35 cellular contexts compared by ENCODE assay signal in the genomic region with DNA sequence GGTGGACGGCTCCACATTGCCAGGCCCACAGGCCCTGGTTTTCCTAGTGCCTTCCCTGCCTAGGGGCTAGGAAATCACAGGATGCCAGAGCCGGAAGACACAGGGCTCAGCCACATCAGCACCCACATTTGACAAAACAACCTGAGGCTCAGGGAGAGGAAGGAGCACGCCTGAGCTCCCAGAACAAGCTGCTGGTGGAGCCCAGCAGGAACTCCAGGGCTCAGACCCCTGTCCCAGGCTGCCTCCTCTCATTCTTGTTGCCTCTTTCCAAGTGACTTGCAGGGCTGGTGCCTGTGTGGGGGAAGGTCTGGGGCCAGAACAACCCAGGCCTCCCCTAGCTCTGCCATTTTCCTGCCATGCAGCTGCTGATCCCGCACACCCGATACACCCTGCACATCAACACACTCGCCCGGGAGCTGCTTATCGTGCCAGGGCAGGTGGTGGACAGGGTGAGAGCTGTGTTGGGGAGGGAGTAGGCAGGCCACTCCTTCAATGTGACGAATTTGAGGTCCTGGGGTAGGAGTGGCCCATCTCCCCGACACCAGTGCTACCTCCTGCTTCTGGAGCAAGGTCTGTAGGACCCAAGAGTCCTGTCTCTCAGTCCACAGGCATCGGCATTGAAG. TPM values are rescaled to one million over a fixed set of nuclear protein-coding genes. Genes with fewer than 3 reads are reported as not detected.
"Had no signal": no experiment of that assay in that cellular context is flagged by ENCODE, and none has a peak within 500 bp of the region (broad histone marks: within the 10 kb centered on the region; RNA-seq: fewer than 3 reads in every experiment).

No MANE protein-coding gene starts in this region.

- H3K36me3 ChIP-seq: adrenal gland, breast epithelium had no signal

- H3K4me3 ChIP-seq: adrenal gland, body of pancreas, breast epithelium, PC-9 had no signal

- H3K36me3 Mint-ChIP-seq: activated naive CD4-positive, alpha-beta T cell treated with anti-CD3 and anti-CD28 coated beads, Interleukin-2, amount 50 U/mL, for 72 hours had no signal

- H3K27me3 ChIP-seq: body of pancreas, breast epithelium had no signal

- H3K27ac ChIP-seq: adrenal gland, body of pancreas, breast epithelium, KMS-11, PC-9, RWPE1 had no signal

- DNase-seq: activated CD4-positive, alpha-beta T cell treated with anti-CD3 and anti-CD28 coated beads, Interleukin-2, amount 10 ng/mL, durations not matched to agents 7 days and 5 days; activated CD4-positive, alpha-beta T cell treated with anti-CD3 and anti-CD28 coated beads, Interleukin-2, amount 50 U/mL, for 48 hours; activated CD8-positive, alpha-beta T cell treated with anti-CD3 and anti-CD28 coated beads, Interleukin-2, amount 10 ng/mL, durations not matched to agents 7 days and 5 days; activated gamma-delta T cell treated with Interleukin-2 at 50 U/mL for 16 hours; activated naive CD4-positive, alpha-beta T cell treated with anti-CD3 and anti-CD28 coated beads for 36 hours; activated T-cell treated with anti-CD3 and anti-CD28 coated beads, Interleukin-2, amount 50 U/mL, for 24 hours; body of pancreas; MM.1S; MV-4-11; NCI-H1092; NCI-H1436 treated with DMSO at 0.1 percent for 48 hours; NCI-H1694 treated with DMSO at 0.1 percent for 48 hours; NCI-H2029; NCI-H510A; NCI-H526; NCI-H748 treated with DMSO at 0.1 percent for 48 hours; NK-92 treated with Interleukin-12 subunit alpha and Interleukin-12 subunit beta, amount 100 ng/mL, for 24 hours; PC-9; SIG-M5; T-helper 1 cell; T-helper 2 cell; T-helper 9 cell had no signal

- H3K27ac Mint-ChIP-seq: activated CD4-positive, alpha-beta T cell treated with anti-CD3 and anti-CD28 coated beads, Interleukin-2, amount 10 ng/mL, durations not matched to agents 7 days and 5 days; activated CD8-positive, alpha-beta T cell treated with anti-CD3 and anti-CD28 coated beads, Interleukin-2, amount 10 ng/mL, durations not matched to agents 7 days and 5 days; activated naive CD4-positive, alpha-beta T cell treated with anti-CD3 and anti-CD28 coated beads for 36 hours; activated T-cell treated with anti-CD3 and anti-CD28 coated beads, Interleukin-2, amount 50 U/mL, for 24 hours; activated T-helper 2 cell treated with anti-CD3 and anti-CD28 coated beads, Interferon-gamma antibody, Interleukin-2, Interleukin-4, amounts not matched to agents 10 μg/mL and 5 μg/mL and 100 μg/mL, durations not matched to agents 14 hours and 24 hours and 36 hours had no signal

- H3K9me3 ChIP-seq: adrenal gland, body of pancreas, breast epithelium had no signal

- H3K4me1 Mint-ChIP-seq: activated CD4-positive, alpha-beta T cell treated with anti-CD3 and anti-CD28 coated beads, Interleukin-2, amount 10 ng/mL, durations not matched to agents 7 days and 5 days had no signal

- H3K9me3 Mint-ChIP-seq: activated CD4-positive, alpha-beta T cell treated with anti-CD3 and anti-CD28 coated beads, Interleukin-2, amount 10 ng/mL, durations not matched to agents 7 days and 5 days; activated naive CD4-positive, alpha-beta T cell treated with anti-CD3 and anti-CD28 coated beads for 36 hours; activated naive CD4-positive, alpha-beta T cell treated with anti-CD3 and anti-CD28 coated beads, Interleukin-2, amount 50 U/mL, for 72 hours; activated T-cell treated with anti-CD3 and anti-CD28 coated beads, Interleukin-2, amount 50 U/mL, for 24 hours; activated T-helper 2 cell treated with anti-CD3 and anti-CD28 coated beads, Interferon-gamma antibody, Interleukin-2, Interleukin-4, amounts not matched to agents 10 μg/mL and 5 μg/mL and 100 μg/mL, durations not matched to agents 14 hours and 24 hours and 36 hours had no signal

- H3K4me3 Mint-ChIP-seq: activated CD4-positive, alpha-beta T cell treated with anti-CD3 and anti-CD28 coated beads, Interleukin-2, amount 10 ng/mL, durations not matched to agents 7 days and 5 days; activated CD8-positive, alpha-beta T cell treated with anti-CD3 and anti-CD28 coated beads, Interleukin-2, amount 10 ng/mL, durations not matched to agents 7 days and 5 days; activated naive CD4-positive, alpha-beta T cell treated with anti-CD3 and anti-CD28 coated beads for 36 hours; activated T-cell treated with anti-CD3 and anti-CD28 coated beads, Interleukin-2, amount 50 U/mL, for 24 hours had no signal

- H3K4me2 ChIP-seq: KMS-11, PC-9 had no signal

- H2AFZ ChIP-seq: PC-9 had no signal

- H3K9ac ChIP-seq: KMS-11 had no signal

- H3K4me1 ChIP-seq: adrenal gland, body of pancreas had no signal

- ATAC-seq: activated CD8-positive, alpha-beta T cell treated with anti-CD3 and anti-CD28 coated beads, Interleukin-2, amount 10 ng/mL, durations not matched to agents 7 days and 5 days; activated naive CD4-positive, alpha-beta T cell treated with anti-CD3 and anti-CD28 coated beads, Interleukin-2, amount 50 U/mL, for 72 hours; body of pancreas; Right ventricle myocardium inferior; SK-N-SH treated with all-trans-retinoic acid at 6 μM for 48 hours had no signal

RNA-seq across cellular contexts. Expression of gene ALOX15B, which starts 7.6 kb away (rescaled TPM):
- total RNA-seq: activated CD4-positive, alpha-beta T cell treated with anti-CD3 and anti-CD28 coated beads, Interleukin-2, amount 10 ng/mL, durations not matched to agents 7 days and 5 days; activated CD8-positive, alpha-beta T cell treated with anti-CD3 and anti-CD28 coated beads, Interleukin-2, amount 10 ng/mL, durations not matched to agents 7 days and 5 days; activated naive CD4-positive, alpha-beta T cell treated with anti-CD3 and anti-CD28 coated beads for 36 hours; activated naive CD4-positive, alpha-beta T cell treated with anti-CD3 and anti-CD28 coated beads, Interleukin-2, amount 50 U/mL, for 72 hours; activated T-helper 2 cell treated with anti-CD3 and anti-CD28 coated beads, Interferon-gamma antibody, Interleukin-2, Interleukin-4, amounts not matched to agents 10 μg/mL and 5 μg/mL and 100 μg/mL, durations not matched to agents 14 hours and 24 hours and 36 hours; astrocyte; cardiac septum; OCI-LY7; PC-9 had no signal

RNA-seq across cellular contexts. Expression of gene ALOX12B, which starts 41.1 kb away (rescaled TPM):
- total RNA-seq: adrenal gland, astrocyte, body of pancreas, breast epithelium, cardiac septum, PC-9, Right ventricle myocardium inferior had no signal
- polyA plus RNA-seq: adrenal gland had no signal

RNA-seq across cellular contexts. Expression of gene GUCY2D, which starts 44.0 kb away (rescaled TPM):
- total RNA-seq: activated CD4-positive, alpha-beta T cell treated with anti-CD3 and anti-CD28 coated beads, Interleukin-2, amount 10 ng/mL, durations not matched to agents 7 days and 5 days; activated CD8-positive, alpha-beta T cell treated with anti-CD3 and anti-CD28 coated beads, Interleukin-2, amount 10 ng/mL, durations not matched to agents 7 days and 5 days; activated naive CD4-positive, alpha-beta T cell treated with anti-CD3 and anti-CD28 coated beads for 36 hours; activated T-helper 2 cell treated with anti-CD3 and anti-CD28 coated beads, Interferon-gamma antibody, Interleukin-2, Interleukin-4, amounts not matched to agents 10 μg/mL and 5 μg/mL and 100 μg/mL, durations not matched to agents 14 hours and 24 hours and 36 hours; adrenal gland; astrocyte; body of pancreas; cardiac septum; LHCN-M2; OCI-LY7; SK-MEL-5 had no signal
- polyA plus RNA-seq: adrenal gland had no signal
